In the genomic region with DNA sequence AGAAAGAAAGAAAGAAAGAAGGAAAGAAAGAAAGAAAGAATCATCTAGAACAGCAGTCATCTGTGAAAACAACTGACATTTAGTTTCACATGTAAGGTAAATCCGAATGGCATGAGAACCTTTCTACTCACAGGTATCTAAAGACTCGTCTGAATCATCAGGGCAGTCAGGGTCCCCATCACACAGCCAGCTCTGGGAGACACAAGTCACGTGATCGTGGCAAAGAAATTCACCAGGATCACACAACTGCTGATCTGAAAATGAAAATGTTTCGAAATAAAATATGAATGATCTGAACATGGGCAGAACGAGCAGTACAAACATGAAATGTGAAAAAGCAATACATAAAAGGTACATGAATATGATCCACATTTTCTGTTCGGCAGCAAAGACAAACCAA, we compare ENCODE assay signal across 23 cellular contexts.
"Had no signal": no experiment of that assay in that cellular context is flagged by ENCODE, and none has a peak within 500 bp of the region (broad histone marks: within the 10 kb centered on the region; RNA-seq: fewer than 3 reads in every experiment).

No MANE protein-coding gene starts in this region.

- H3K9ac ChIP-seq: SK-N-SH had no signal

- H3K36me3 ChIP-seq: MG63 had no signal

- H3K9me3 ChIP-seq: SK-N-SH had no signal

- H3K27ac ChIP-seq: RWPE1 had no signal

- H3K4me3 ChIP-seq: MG63 had no signal

- ATAC-seq: Panc1, PC-3 had no signal

- DNase-seq: KBM-7; MG63; NCI-H1092; NCI-H1105 treated with DMSO at 0.1 percent for 48 hours; NCI-H1417 treated with DMSO at 0.1 percent for 48 hours; NCI-H146; NCI-H1694 treated with DMSO at 0.1 percent for 48 hours; NCI-H1930; NCI-H2081; NCI-H2171; NCI-H226; NCI-H446; NCI-H510A; NCI-H524 treated with DMSO at 0.1 percent for 48 hours; NCI-H69; NCI-H774; NK-92 treated with Interleukin-12 subunit alpha and Interleukin-12 subunit beta, amount 100 ng/mL, for 24 hours; PC-3; SHP77; SK-N-SH; T-helper 1 cell had no signal

- H3K4me2 ChIP-seq: SK-N-SH had no signal

- H3K27me3 ChIP-seq: MG63 had no signal
